1 cellular context compared by ENCODE assay signal in genomic region chr19:6233827-6234511, GRCh38.
TF ChIP-seq lines count a peak whose summit lies in the region.

No MANE protein-coding gene starts in this region.

TF ChIP-seq in SK-N-SH, 30 proteins besides CTCF, POLR2A, EP300 and RAD21 (continued from another document):
- TF ChIP-seq REST (IDR thresholded peaks at IDR 0.05; ENCODE audit: low read depth, low read length) (no peak), RFX5 (IDR thresholded peaks at IDR 0.05; ENCODE audit: low read length) (no peak), JUND (IDR thresholded peaks at IDR 0.05) (no peak), RCOR1 (IDR thresholded peaks at IDR 0.05; ENCODE audit: low read length) (no peak), EZH2phosphoT487 (IDR thresholded peaks at IDR 0.05; ENCODE audit: borderline replicate concordance, low read depth) (no peak), USF1 (IDR thresholded peaks at IDR 0.05; ENCODE audit: borderline replicate concordance, low read depth) (no peak)
